Comparison of ENCODE assay signal across 12 cellular contexts in genomic region chr2:236607471-236608307, GRCh38. TPM values are rescaled to one million over a fixed set of nuclear protein-coding genes. Genes with fewer than 3 reads are reported as not detected.
DNase-seq lines count a peak whose midpoint lies in the region; ATAC-seq and TF ChIP-seq lines count a peak whose summit lies in the region.
"Had no signal": no experiment of that assay in that cellular context is flagged by ENCODE, and none has a peak within 500 bp of the region (broad histone marks: within the 10 kb centered on the region; RNA-seq: fewer than 3 reads in every experiment).

No MANE protein-coding gene starts in this region.

- peaks cover 0 to 5% (median 4%) of the 10 kb centered on the region in 4 donors for H3K4me1 Mint-ChIP-seq in CD4-positive, alpha-beta memory T cell

- DNase-seq in AG20443 (ENCODE audit: low spot score) (peak; percentile 57), HCT116 (ENCODE audit: low read depth, low spot score) (no peak), astrocyte of the cerebellum (ENCODE audit: low read depth) (peak; percentile 47), lower lobe of right lung (no peak), RPMI8226 (no peak), NCI-H1436 treated with DMSO at 0.1 percent for 48 hours (lab: John Stamatoyannopoulos, UW) (no peak)
- DNase-seq in CD4-positive, alpha-beta memory T cell, result no peak
- DNase-seq: kidney, NCI-H1105, right lobe of liver, stomach had no signal

- no peaks in the 10 kb centered on the region for H3K9me3 Mint-ChIP-seq in CD4-positive, alpha-beta memory T cell

- RAD21 ChIA-PET in HCT116 (lab: Charles Lee; ENCODE audit: low non-redundant PET in 1 of 2, low total read pairs in 2 of 2, uncharacterized antibody in 2 of 2, unreplicated experiment in 2 of 2), result no interaction called here

- intact Hi-C loops in HCT116 (cut with micrococcal nuclease), result no loop called here
- intact Hi-C loops in lower lobe of right lung (cut with DNase I), result no loop called here
- intact Hi-C loops in CD4-positive, alpha-beta memory T cell (cut with micrococcal nuclease), result no loop called here

- H3K27me3 Mint-ChIP-seq in CD4-positive, alpha-beta memory T cell, result peaks cover 17 to 22% of the 10 kb centered on the region in 2 donors

- POLR2A ChIA-PET in HCT116 (lab: Charles Lee), result no interaction called here
- POLR2A ChIA-PET in CD4-positive, alpha-beta memory T cell (lab: Charles Lee; ENCODE audit: partially characterized antibody), result no interaction called here

- CTCF ChIA-PET in HCT116 (lab: Charles Lee), result interaction anchor here (1.2 kb wide), 1 partner anchor 45 kb away, joined by 4 read pairs; no protein-coding TSS in a partner anchor
- CTCF ChIA-PET in CD4-positive, alpha-beta memory T cell (lab: Charles Lee; ENCODE audit: partially characterized antibody), result interaction anchor here (1.2 kb wide), 1 partner anchor 38 kb away, joined by 3 read pairs; the partner anchor contains the start of gene ACKR3

- H3K9me2 ChIP-seq in HCT116 (ENCODE audit: insufficient read depth), result no peaks in the 10 kb centered on the region

- H3K36me3 Mint-ChIP-seq in CD4-positive, alpha-beta memory T cell, result no peaks in the 10 kb centered on the region

- no peak overlapping the region for H3K9ac ChIP-seq in HCT116 (ENCODE audit: low read length)

- in situ Hi-C loops in astrocyte of the cerebellum (cut with HindIII; ENCODE audit: low sequenced_read_pairs), result no loop called here

- no peak overlapping the region for H3K4me3 Mint-ChIP-seq in CD4-positive, alpha-beta memory T cell

- H2AFZ ChIP-seq in HCT116 (ENCODE audit: low read depth, low read length, poor library complexity, severe bottlenecking), result no peak overlapping the region

- H3K27ac ChIP-seq in HCT116 (ENCODE audit: low read depth, low read length), result no peak overlapping the region
- no peak overlapping the region for H3K27ac ChIP-seq in lower lobe of right lung
- no peak overlapping the region for H3K27ac ChIP-seq in CD4-positive, alpha-beta memory T cell (ENCODE audit: low read depth, low read length)
- H3K27ac ChIP-seq: right lobe of liver, stomach had no signal

- TF ChIP-seq POLR2A in HCT116 (IDR thresholded peaks at IDR 0.05; ENCODE audit: borderline replicate concordance, extremely low read depth, insufficient read depth, insufficient read length), result no peak

- H3K4me3 ChIP-seq in HCT116 (replicated peaks in 1 of 2; ENCODE audit: low read depth in 1 of 2, low read length in 2 of 2) (no peak overlapping the region), astrocyte of the cerebellum (ENCODE audit: low read depth, low read length) (no peak overlapping the region), lower lobe of right lung (no peak overlapping the region)
- no peak overlapping the region for H3K4me3 ChIP-seq in CD4-positive, alpha-beta memory T cell (ENCODE audit: low read length in 2 of 2)
- H3K4me3 ChIP-seq: right lobe of liver, stomach had no signal

- peaks cover 28% of the 10 kb centered on the region for H3K27me3 ChIP-seq in HCT116 (ENCODE audit: insufficient read depth, low read length)
- H3K27me3 ChIP-seq in lower lobe of right lung (ENCODE audit: low read depth), result no peaks in the 10 kb centered on the region
- no peaks in the 10 kb centered on the region for H3K27me3 ChIP-seq in CD4-positive, alpha-beta memory T cell (ENCODE audit: insufficient read depth, low read length)
- H3K27me3 ChIP-seq: right lobe of liver, stomach had no signal

- no peak for TF ChIP-seq RAD21 in HCT116 (IDR thresholded peaks at IDR 0.05; ENCODE audit: low read depth)

- TF ChIP-seq CTCF in HCT116 (IDR thresholded peaks at IDR 0.05 in 2 of 3, conservative IDR thresholded peaks at IDR 0.05 in 1 of 3; ENCODE audit: borderline replicate concordance in 1 of 3, insufficient read depth in 1 of 3, low read depth in 2 of 3, low read length in 2 of 3) (peak in 2 of 3 experiments; percentile 9 to 40; a peak in 2 of 6 replicates), astrocyte of the cerebellum (IDR thresholded peaks at IDR 0.05; ENCODE audit: low read depth, low read length, missing control alignments) (peak; percentile 18), lower lobe of right lung (IDR thresholded peaks at IDR 0.05) (no peak)

- H3K27ac Mint-ChIP-seq in CD4-positive, alpha-beta memory T cell, result peak overlapping the region in 1 of 7 donors; percentile 71

- H3K4me2 ChIP-seq in HCT116 (ENCODE audit: low read length), result no peak overlapping the region

- BruUV-seq in HCT116 (replicated peaks; lab: Mats Ljungman, UMichigan), result no TSS peak

- peak; percentile 69 for ATAC-seq in HCT116
- peak; percentile 34 to 37 for ATAC-seq in lower lobe of right lung
- ATAC-seq in HG02885 (IDR thresholded peaks at IDR 0.05; ENCODE audit: poor library complexity, unreplicated experiment), result no peak

- no peaks in the 10 kb centered on the region for H3K4me1 ChIP-seq in HCT116 (ENCODE audit: control insufficient read depth in 1 of 2, insufficient read depth in 2 of 2, low read length in 2 of 2)
- H3K4me1 ChIP-seq in lower lobe of right lung, result no peaks in the 10 kb centered on the region
- H3K4me1 ChIP-seq in CD4-positive, alpha-beta memory T cell (ENCODE audit: insufficient read depth, low read length), result no peaks in the 10 kb centered on the region
- H3K4me1 ChIP-seq: right lobe of liver, stomach had no signal

- H3K9me3 ChIP-seq in HCT116 (ENCODE audit: control insufficient read depth in 1 of 2, insufficient read depth in 1 of 2, low read depth in 1 of 2, low read length in 2 of 2) (no peaks in the 10 kb centered on the region), lower lobe of right lung (no peaks in the 10 kb centered on the region)
- no peaks in the 10 kb centered on the region for H3K9me3 ChIP-seq in CD4-positive, alpha-beta memory T cell (ENCODE audit: control insufficient read depth in 1 of 2, low read length in 2 of 2)
- H3K9me3 ChIP-seq: right lobe of liver, stomach had no signal

- no peaks in the 10 kb centered on the region for H4K20me1 ChIP-seq in HCT116 (ENCODE audit: insufficient read depth)

- no peaks in the 10 kb centered on the region for H3K79me2 ChIP-seq in HCT116 (ENCODE audit: insufficient read depth, low read length)

- H3K36me3 ChIP-seq in HCT116 (ENCODE audit: control insufficient read depth in 1 of 2, insufficient read depth in 2 of 2, low read length in 2 of 2) (no peaks in the 10 kb centered on the region), lower lobe of right lung (no peaks in the 10 kb centered on the region)
- no peaks in the 10 kb centered on the region for H3K36me3 ChIP-seq in CD4-positive, alpha-beta memory T cell (ENCODE audit: insufficient read depth, low read length)
- H3K36me3 ChIP-seq: right lobe of liver, stomach had no signal

TF ChIP-seq in HCT116, 20 proteins besides CTCF, POLR2A, EP300 and RAD21:
- TF ChIP-seq, protein P1, sequence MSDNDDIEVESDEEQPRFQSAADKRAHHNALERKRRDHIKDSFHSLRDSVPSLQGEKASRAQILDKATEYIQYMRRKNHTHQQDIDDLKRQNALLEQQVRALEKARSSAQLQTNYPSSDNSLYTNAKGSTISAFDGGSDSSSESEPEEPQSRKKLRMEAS (IDR thresholded peaks at IDR 0.05), result no peak
- TF ChIP-seq TCF7L2 (IDR thresholded peaks at IDR 0.05; ENCODE audit: borderline replicate concordance, extremely low read depth, insufficient read depth, insufficient read length), result no peak
- TF ChIP-seq, protein P2, sequence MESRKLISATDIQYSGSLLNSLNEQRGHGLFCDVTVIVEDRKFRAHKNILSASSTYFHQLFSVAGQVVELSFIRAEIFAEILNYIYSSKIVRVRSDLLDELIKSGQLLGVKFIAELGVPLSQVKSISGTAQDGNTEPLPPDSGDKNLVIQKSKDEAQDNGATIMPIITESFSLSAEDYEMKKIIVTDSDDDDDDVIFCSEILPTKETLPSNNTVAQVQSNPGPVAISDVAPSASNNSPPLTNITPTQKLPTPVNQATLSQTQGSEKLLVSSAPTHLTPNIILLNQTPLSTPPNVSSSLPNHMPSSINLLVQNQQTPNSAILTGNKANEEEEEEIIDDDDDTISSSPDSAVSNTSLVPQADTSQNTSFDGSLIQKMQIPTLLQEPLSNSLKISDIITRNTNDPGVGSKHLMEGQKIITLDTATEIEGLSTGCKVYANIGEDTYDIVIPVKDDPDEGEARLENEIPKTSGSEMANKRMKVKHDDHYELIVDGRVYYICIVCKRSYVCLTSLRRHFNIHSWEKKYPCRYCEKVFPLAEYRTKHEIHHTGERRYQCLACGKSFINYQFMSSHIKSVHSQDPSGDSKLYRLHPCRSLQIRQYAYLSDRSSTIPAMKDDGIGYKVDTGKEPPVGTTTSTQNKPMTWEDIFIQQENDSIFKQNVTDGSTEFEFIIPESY (IDR thresholded peaks at IDR 0.05; ENCODE audit: extremely low read depth, insufficient replicate concordance, low read length), result no peak
- no peak for TF ChIP-seq YY1 (IDR thresholded peaks at IDR 0.05; ENCODE audit: extremely low read depth, insufficient replicate concordance, low read depth, low read length)
- TF ChIP-seq FOSL1 (IDR thresholded peaks at IDR 0.05; ENCODE audit: low read depth), result no peak
- TF ChIP-seq SP1 (IDR thresholded peaks at IDR 0.05; ENCODE audit: low read depth), result no peak
- no peak for TF ChIP-seq ELF1 (IDR thresholded peaks at IDR 0.05; ENCODE audit: borderline replicate concordance, low read depth)
- TF ChIP-seq SIN3A (IDR thresholded peaks at IDR 0.05; ENCODE audit: low read depth), result no peak
TF ChIP-seq in HCT116: peak in this region for 0.

RNA-seq across cellular contexts. Expression of gene ACKR3, which starts 38.1 kb away (rescaled TPM):
- total RNA-seq in HCT116 (2021; ENCODE audit: unreplicated experiment) (0.20 TPM), lower lobe of right lung (12.6 TPM)
- polyA plus RNA-seq in HCT116 (2012), result 0.12 TPM in 1 of 2 replicates, not detected in the other
- total RNA-seq in CD4-positive, alpha-beta memory T cell, result 1 to 10 TPM; 4.2 TPM
- polyA plus RNA-seq in CD4-positive, alpha-beta memory T cell, result 1 to 10 TPM; 3.7 to 4.5 TPM

Comparison
In these comparisons a context has a peak if more than half of its experiments do, and no peak if none do; other contexts are left out.
1. DNase-seq: peak in AG20443 (single experiment) and astrocyte of the cerebellum (single experiment); none in HCT116 (single experiment), lower lobe of right lung (single experiment), RPMI8226 (single experiment), CD4-positive, alpha-beta memory T cell (0 of 5) and NCI-H1436 treated with DMSO at 0.1 percent for 48 hours (single experiment).